In genomic region chr3:197381371-197381770, GRCh38 we compare ENCODE assay signal across 18 cellular contexts.
"Had no signal": no experiment of that assay in that cellular context is flagged by ENCODE, and none has a peak within 500 bp of the region (broad histone marks: within the 10 kb centered on the region; RNA-seq: fewer than 3 reads in every experiment).

No MANE protein-coding gene starts in this region.

- H3K36me3 ChIP-seq: breast epithelium, heart left ventricle, neutrophil, right atrium auricular region, upper lobe of right lung had no signal

- H3K9ac ChIP-seq: parathyroid adenoma had no signal

- H3K27me3 ChIP-seq: breast epithelium, heart left ventricle, neutrophil, right atrium auricular region, upper lobe of right lung had no signal

- FAIRE-seq: frontal cortex, TTC549 had no signal

- H2AFZ ChIP-seq: parathyroid adenoma had no signal

- H3K9me3 ChIP-seq: breast epithelium, heart left ventricle, neutrophil, right atrium auricular region, upper lobe of right lung had no signal

- H3K4me1 ChIP-seq: breast epithelium, heart left ventricle, parathyroid adenoma, right atrium auricular region, upper lobe of right lung had no signal

- H3K4me3 ChIP-seq: breast epithelium, heart left ventricle, right atrium auricular region, skin epidermis, upper lobe of right lung had no signal

- H3K79me2 ChIP-seq: parathyroid adenoma had no signal

- H3K27ac ChIP-seq: breast epithelium, heart left ventricle, neutrophil, parathyroid adenoma, right atrium auricular region, upper lobe of right lung had no signal

- DNase-seq: activated CD4-positive, alpha-beta T cell treated with anti-CD3 and anti-CD28 coated beads for 48 hours; activated CD8-positive, alpha-beta memory T cell treated with anti-CD3 and anti-CD28 coated beads, Interleukin-2, amount 50 U/mL, for 4 hours; activated CD8-positive, alpha-beta T cell treated with anti-CD3 and anti-CD28 coated beads, Interleukin-2, amount 10 ng/mL, durations not matched to agents 7 days and 5 days; activated T-cell treated with anti-CD3 and anti-CD28 coated beads, Interleukin-2, amount 50 U/mL, for 72 hours; effector memory CD4-positive, alpha-beta T cell; heart left ventricle; left colon; stimulated activated CD4-positive, alpha-beta T cell treated with anti-CD3 and anti-CD28 coated beads, Interleukin-4, amount 100 ng/mL, for 24 hours; T-helper 2 cell; upper lobe of right lung had no signal

- ATAC-seq: activated CD8-positive, alpha-beta T cell treated with anti-CD3 and anti-CD28 coated beads, Interleukin-2, amount 10 ng/mL, durations not matched to agents 7 days and 5 days; activated T-cell treated with anti-CD3 and anti-CD28 coated beads, Interleukin-2, amount 50 U/mL, for 72 hours; heart left ventricle; left colon; upper lobe of right lung; WTC11 had no signal
